16 cellular contexts compared by ENCODE assay signal in genomic region chr7:22900784-22901183, GRCh38.
"Had no signal": no experiment of that assay in that cellular context is flagged by ENCODE, and none has a peak within 500 bp of the region (broad histone marks: within the 10 kb centered on the region; RNA-seq: fewer than 3 reads in every experiment).

No MANE protein-coding gene starts in this region.

- H3K27me3 ChIP-seq: esophagus squamous epithelium, gastroesophageal sphincter, spleen, tibial artery, upper lobe of left lung, uterus had no signal

- H3K9me3 ChIP-seq: gastroesophageal sphincter, tibial artery, upper lobe of left lung, uterus had no signal

- DNase-seq: esophagus squamous epithelium; foreskin fibroblast; glutamatergic neuron; islet precursor cell; natural killer cell; posterior cingulate gyrus; spleen; stimulated activated CD4-positive, alpha-beta T cell treated with anti-CD3 and anti-CD28 coated beads, Interleukin-15, amount 100 ng/mL, for 24 hours; stimulated activated CD4-positive, alpha-beta T cell treated with anti-CD3 and anti-CD28 coated beads, Interleukin-1b, Interleukin-23, amount 100 ng/mL, for 48 hours; stimulated activated CD4-positive, alpha-beta T cell treated with anti-CD3 and anti-CD28 coated beads, Interleukin-4, amount 100 ng/mL, for 24 hours; tibial artery; upper lobe of left lung; uterus had no signal

- H3K36me3 ChIP-seq: esophagus squamous epithelium, gastroesophageal sphincter, spleen, tibial artery, upper lobe of left lung had no signal

- ATAC-seq: gastroesophageal sphincter; natural killer cell; sciatic nerve; stimulated activated memory B cell treated with anti-CD40 and anti-IgM and Interleukin-4, amounts not matched to agents 10 μg/mL and 1 μg/mL and 100 μg/mL, for 72 hours had no signal

- H3K4me3 ChIP-seq: esophagus squamous epithelium, gastroesophageal sphincter, spleen, tibial artery, upper lobe of left lung, uterus had no signal

- H3K4me1 ChIP-seq: esophagus squamous epithelium, gastroesophageal sphincter, spleen, tibial artery, upper lobe of left lung, uterus had no signal

- H3K27ac ChIP-seq: esophagus squamous epithelium, gastroesophageal sphincter, spleen, tibial artery, upper lobe of left lung, uterus had no signal
